In the genomic region with DNA sequence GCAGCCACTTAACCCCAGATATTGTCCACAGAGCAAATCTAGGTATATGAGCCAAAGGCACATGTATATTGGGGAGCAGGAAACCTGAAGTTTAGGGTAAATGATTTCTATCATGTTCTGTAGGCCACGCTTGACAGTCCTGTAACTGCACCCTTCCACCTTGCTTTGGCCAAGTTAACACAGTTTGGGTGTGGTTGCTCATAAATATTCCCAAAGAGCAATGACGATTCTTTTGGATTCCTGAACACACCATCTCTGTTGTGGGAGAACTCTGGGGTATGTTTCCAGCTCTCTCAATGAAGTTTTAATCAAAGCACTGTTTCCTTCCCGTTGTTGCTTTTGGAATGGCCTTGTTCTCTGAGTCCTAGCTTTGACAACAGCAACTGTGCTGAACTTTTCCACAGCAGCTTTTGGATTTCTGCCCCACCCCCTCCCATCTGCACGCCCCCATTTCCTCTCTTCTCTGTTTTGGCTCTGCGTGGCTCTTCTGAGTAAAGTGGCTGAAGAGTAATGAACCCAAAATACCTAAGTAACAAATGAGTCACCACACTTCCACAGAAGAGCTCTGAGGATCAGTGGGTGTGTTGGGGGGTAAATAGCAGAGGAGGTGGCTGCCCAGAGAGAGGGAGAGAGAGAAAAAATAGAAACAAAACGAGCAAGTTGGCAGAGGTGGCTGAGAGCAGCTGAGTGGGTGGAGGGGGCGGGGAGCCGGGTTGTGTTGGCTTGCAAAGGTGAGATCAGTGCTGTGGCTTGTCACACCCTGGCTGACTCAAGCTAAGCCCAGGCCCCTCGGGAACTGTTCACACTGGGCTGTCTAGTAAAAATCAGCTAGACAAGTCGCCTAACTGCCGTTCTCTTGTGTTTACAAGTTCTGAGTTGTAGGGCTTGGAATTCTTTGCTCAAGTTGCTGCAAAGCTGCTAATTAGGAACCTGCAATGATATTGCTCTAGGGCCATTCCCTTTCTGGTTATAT, we compare ENCODE assay signal across 8 cellular contexts. TPM values are rescaled to one million over a fixed set of nuclear protein-coding genes. Genes with fewer than 3 reads are reported as not detected.
DNase-seq lines count a peak whose midpoint lies in the region; ATAC-seq, FAIRE-seq and TF ChIP-seq lines count a peak whose summit lies in the region.

No MANE protein-coding gene starts in this region.

- no peaks in the 10 kb centered on the region for H3K9me3 Mint-ChIP-seq in central memory CD8-positive, alpha-beta T cell

- peak overlapping the region; percentile 98 for H3K27ac Mint-ChIP-seq in central memory CD8-positive, alpha-beta T cell (ENCODE audit: low read depth)

- no peaks in the 10 kb centered on the region for H3K27me3 Mint-ChIP-seq in central memory CD8-positive, alpha-beta T cell

- H3K9me1 ChIP-seq in IMR-90 (ENCODE audit: insufficient read depth, low read length): peaks cover 5% of the 10 kb centered on the region; the same call in 1 of the 2 replicates

- H2AK5ac ChIP-seq in IMR-90 (ENCODE audit: low read depth, low read length): peak overlapping the region; percentile 38

- H3K9me3 ChIP-seq in IMR-90 (ENCODE audit: control insufficient read depth, insufficient read depth, low read length): no peaks in the 10 kb centered on the region
- no peaks in the 10 kb centered on the region for H3K9me3 ChIP-seq in HepG2 (ENCODE audit: low read length)

- H4K5ac ChIP-seq in IMR-90 (ENCODE audit: low read depth, low read length): peak overlapping the region; percentile 1; the same call in 1 of the 2 replicates

- peak overlapping the region; percentile 49 for H3K4ac ChIP-seq in IMR-90 (ENCODE audit: low read depth, low read length)

- H3K4me3 ChIP-seq in IMR-90 (ENCODE audit: insufficient read depth, low read depth, low read length): no peak overlapping the region
- H3K4me3 ChIP-seq in HepG2 (replicated peaks in 1 of 3; ENCODE audit: insufficient read depth in 1 of 3, low read depth in 2 of 3, low read length in 3 of 3): peak overlapping the region; percentile 30 to 53 (median 45)

- no peaks in the 10 kb centered on the region for H3K79me1 ChIP-seq in IMR-90 (ENCODE audit: low read depth in 1 of 2, low read length in 2 of 2)

- H3K18ac ChIP-seq in IMR-90 (ENCODE audit: low read depth, low read length): peak overlapping the region; percentile 35

- TF ChIP-seq POLR2A in IMR-90 (IDR thresholded peaks at IDR 0.05; ENCODE audit: low read depth, low read length) (no peak), HepG2 (IDR thresholded peaks at IDR 0.05; ENCODE audit: insufficient read depth in 1 of 2, low read depth in 2 of 2, low read length in 2 of 2) (no peak)

- in situ Hi-C loops in IMR-90 (cut with MboI; ENCODE audit: low sequenced_read_pairs): no loop called here
- in situ Hi-C loops in HepG2 (cut with HindIII; ENCODE audit: extremely low pct_ligation_motif_present, low pct_unique_long_range_greater_than_20kb): no loop called here

- TF ChIP-seq RAD21 in IMR-90 (IDR thresholded peaks at IDR 0.05; ENCODE audit: low read length) (0 out of 2 replicates have a peak, but pooled peaks have one; percentile 2), HepG2 (CRISPR knock-in tag; IDR thresholded peaks at IDR 0.05) (no peak)

- H4K91ac ChIP-seq in IMR-90 (ENCODE audit: insufficient read depth, low read depth, low read length): peak overlapping the region; percentile 22

- dilution Hi-C loops in IMR-90 (cut with HindIII; ENCODE audit: low sequenced_read_pairs, unreplicated experiment): no loop called here

- BruUV-seq in IMR-90 (replicated peaks; lab: Mats Ljungman, UMichigan): no TSS peak
- BruUV-seq in HepG2 (replicated peaks; lab: Mats Ljungman, UMichigan): no TSS peak

- H3K14ac ChIP-seq in IMR-90 (replicated peaks; ENCODE audit: low read depth, low read length): peak overlapping the region; percentile 15

- H2BK20ac ChIP-seq in IMR-90 (ENCODE audit: low read depth, low read length): peak overlapping the region; percentile 50

- peaks cover 41% of the 10 kb centered on the region for H3K4me1 Mint-ChIP-seq in central memory CD8-positive, alpha-beta T cell

- peak; percentile 77 for ATAC-seq in GM21717 (IDR thresholded peaks at IDR 0.05; ENCODE audit: unreplicated experiment)
- ATAC-seq in IMR-90 (ENCODE audit: low read depth): peak; percentile 88
- peak; percentile 94 for ATAC-seq in central memory CD8-positive, alpha-beta T cell (replicated peaks; ENCODE audit: extremely low read depth, poor library complexity, severe bottlenecking)
- peak; percentile 95 for ATAC-seq in HepG2

- peak overlapping the region; percentile 3 for H2BK5ac ChIP-seq in IMR-90 (ENCODE audit: low read depth, low read length, poor library complexity, severe bottlenecking)

- H4K20me1 ChIP-seq in IMR-90 (ENCODE audit: insufficient read depth, low read length) (no peaks in the 10 kb centered on the region), HepG2 (ENCODE audit: insufficient read depth, low read length) (no peaks in the 10 kb centered on the region)

- peak overlapping the region; percentile 49 for H3K4me3 Mint-ChIP-seq in central memory CD8-positive, alpha-beta T cell

- 0% methylated on average over 4 of the region's 11 CpGs; no CpG with 5 or more reads in 1 of the 2 experiments for WGBS in IMR-90 (ENCODE audit: extremely low coverage in 2 of 2, insufficient read length in 1 of 2), 2 experiments
- 8% methylated on average over 11 of the region's 11 CpGs for WGBS in HepG2 (ENCODE audit: low lambda C conversion rate)

- FAIRE-seq in HepG2 (lab: Jason Lieb, UNC): no peak

- peak overlapping the region; percentile 3 for H2AK9ac ChIP-seq in IMR-90 (replicated peaks; ENCODE audit: low read depth, low read length, poor library complexity)

- peak overlapping the region; percentile 79; the same call in 1 of the 3 replicates for H2BK15ac ChIP-seq in IMR-90 (ENCODE audit: low read depth, low read length)

- TF ChIP-seq EP300 in HepG2 (IDR thresholded peaks at IDR 0.05; ENCODE audit: low read depth in 2 of 2, low read length in 2 of 2): no peak
- no peak for TF ChIP-seq EP300 in HepG2 (CRISPR knock-in tag; IDR thresholded peaks at IDR 0.05; ENCODE audit: borderline replicate concordance)

- H3K56ac ChIP-seq in IMR-90 (ENCODE audit: extremely low read depth, insufficient read depth, low read length): 0 out of 2 replicates have a peak overlapping the region, but pooled peaks have one; percentile 1

- H3K9ac ChIP-seq in IMR-90 (ENCODE audit: low read depth, low read length): no peak overlapping the region
- H3K9ac ChIP-seq in HepG2 (ENCODE audit: insufficient read depth, low read depth, low read length): 0 out of 2 replicates have a peak overlapping the region, but pooled peaks have one; percentile 17

- H3K27me3 ChIP-seq in IMR-90 (ENCODE audit: control insufficient read depth, insufficient read depth, low read length) (no peaks in the 10 kb centered on the region), HepG2 (ENCODE audit: control insufficient read depth in 1 of 2, insufficient read depth in 2 of 2, low read length in 2 of 2) (peaks cover 0 to 2% of the 10 kb centered on the region in 2 experiments; a peak in 1 of 5 replicates)

- H2AFZ ChIP-seq in IMR-90 (replicated peaks; ENCODE audit: low read length, poor library complexity) (peak overlapping the region; percentile 81), HepG2 (ENCODE audit: low read length) (peak overlapping the region; percentile 60)

- POLR2A ChIA-PET in IMR-90 (lab: Charles Lee; ENCODE audit: unreplicated experiment): interaction anchor here (0.7 to 0.8 kb wide), 2 partner anchors 27 to 1378 kb away, joined by 8 to 16 read pairs; partner anchors contain the start of gene RAP1A
- POLR2A ChIA-PET in HepG2 (lab: Yijun Ruan, JAX): interaction anchor here (0.6 to 1.3 kb wide), 4 partner anchors 16 to 164 kb away, joined by 3 to 4 read pairs (median 3); no protein-coding TSS in a partner anchor

- H3K27ac ChIP-seq in IMR-90 (ENCODE audit: insufficient read depth, low read length): 0 out of 2 replicates have a peak overlapping the region, but pooled peaks have one; percentile 15
- H3K27ac ChIP-seq in HepG2 (ENCODE audit: extremely low read length, insufficient read depth, low read length): no peak overlapping the region

- H3K36me3 Mint-ChIP-seq in central memory CD8-positive, alpha-beta T cell (ENCODE audit: insufficient read depth): peaks cover 1% of the 10 kb centered on the region

- H3K23ac ChIP-seq in IMR-90 (ENCODE audit: low read depth, low read length): no peak overlapping the region

- H4K8ac ChIP-seq in IMR-90 (ENCODE audit: low read depth in 2 of 2, low read length in 2 of 2): peak overlapping the region in 1 of 2 experiments; percentile 59; a peak in 2 of 4 replicates

- peak overlapping the region; percentile 23 for H3K4me2 ChIP-seq in IMR-90 (ENCODE audit: low read depth, low read length)
- peak overlapping the region; percentile 85 for H3K4me2 ChIP-seq in HepG2 (ENCODE audit: low read depth, low read length)

- no peaks in the 10 kb centered on the region for H3K79me2 ChIP-seq in HepG2 (ENCODE audit: insufficient read depth, low read length)

- TF ChIP-seq CTCF in IMR-90 (conservative IDR thresholded peaks at IDR 0.05; ENCODE audit: low read depth, low read length) (no peak), HepG2 (CRISPR knock-in tag; IDR thresholded peaks at IDR 0.05) (no peak)

- peak overlapping the region; percentile 64 for H2BK120ac ChIP-seq in IMR-90 (ENCODE audit: low read depth, low read length)

- H3K4me1 ChIP-seq in IMR-90 (ENCODE audit: control insufficient read depth, insufficient read depth, low read length) (peaks cover 10% of the 10 kb centered on the region), HepG2 (ENCODE audit: insufficient read depth, low read length) (peaks cover 35% of the 10 kb centered on the region)

- peak; percentile 79 for DNase-seq in ELR (ENCODE audit: low read depth)
- peak; percentile 87 for DNase-seq in IMR-90
- peak; percentile 84 for DNase-seq in activated CD4-positive, CD25-positive, alpha-beta regulatory T cell treated with anti-CD3 and anti-CD28 coated beads, Interleukin-2, amount 50 U/mL, for 16 hours (ENCODE audit: low read depth, low spot score)
- DNase-seq in central memory CD8-positive, alpha-beta T cell (ENCODE audit: low spot score in 2 of 2): peak; percentile 62 to 84
- peak; percentile 18 for DNase-seq in HepG2 (ENCODE audit: low spot score)
- peak; percentile 96 for DNase-seq in stimulated activated CD4-positive, alpha-beta T cell treated with anti-CD3 and anti-CD28 coated beads, Interleukin-4, amount 100 ng/mL, for 24 hours
- no peak for DNase-seq in middle frontal gyrus (ENCODE audit: extremely low spot score, low spot score)

- CTCF ChIA-PET in IMR-90 (lab: Yijun Ruan, JAX) (no interaction called here), HepG2 (lab: Yijun Ruan, JAX; ENCODE audit: low intra/inter-chr PET ratio, low total read pairs) (no interaction called here)

- intact Hi-C loops in IMR-90 (cut with micrococcal nuclease): no loop called here
- intact Hi-C loops in HepG2 (cut with micrococcal nuclease; ENCODE audit: unreplicated experiment): no loop called here

- H3K36me3 ChIP-seq in IMR-90 (ENCODE audit: control insufficient read depth, insufficient read depth, low read length): no peaks in the 10 kb centered on the region
- H3K36me3 ChIP-seq in HepG2 (replicated peaks in 1 of 2; ENCODE audit: control insufficient read depth in 1 of 2, insufficient read depth in 2 of 2, low read length in 2 of 2): no peaks in the 10 kb centered on the region

RNA-seq across cellular contexts. Expression of gene RAP1A, which starts 26.9 kb away (rescaled TPM):
- total RNA-seq in IMR-90 (2012; rRNA removed): 18.1 and 35.3 TPM in 2 replicates
- polyA plus RNA-seq in IMR-90 (2012; rRNA removed): 34.4 and 43.6 TPM in 2 replicates
- polyA plus RNA-seq in IMR-90 (2012; cell fraction: cytosol; rRNA removed): 4.0 and 6.2 TPM in 2 replicates
- 0.72 and 9.5 TPM in 2 replicates for polyA plus RNA-seq in IMR-90 (2012; cell fraction: nucleus; rRNA removed; ENCODE audit: low replicate concordance)
- total RNA-seq in HepG2 (2016; rRNA removed; fragmentation: Illumina TruSeq; extraction: Trizol): 19.0 and 28.6 TPM in 2 replicates
- total RNA-seq in HepG2 (2016; cell fraction: cytosol; rRNA removed; fragmentation: Illumina TruSeq; extraction: Trizol; ENCODE audit: low read depth): 13.3 and 17.3 TPM in 2 replicates
- total RNA-seq in HepG2 (2016; cell fraction: insoluble cytoplasmic fraction; rRNA removed; fragmentation: Illumina TruSeq; extraction: Trizol): 21.2 and 27.6 TPM in 2 replicates
- total RNA-seq in HepG2 (2016; cell fraction: membrane; rRNA removed; fragmentation: Illumina TruSeq; extraction: Trizol): 29.9 and 30.2 TPM in 2 replicates
- 12.1 and 14.0 TPM in 2 replicates for total RNA-seq in HepG2 (2016; cell fraction: nucleus; rRNA removed; fragmentation: Illumina TruSeq; extraction: Trizol)
- 15.4 and 20.7 TPM in 2 replicates for polyA plus RNA-seq in HepG2 (2011; rRNA removed)
- 8.4 and 13.7 TPM in 2 replicates for polyA plus RNA-seq in HepG2 (2011; cell fraction: cytosol; rRNA removed)
- 2.6 and 3.5 TPM in 2 replicates for polyA plus RNA-seq in HepG2 (2011; cell fraction: nucleus; rRNA removed)
- polyA plus RNA-seq in HepG2 (2012): 32.8 and 38.3 TPM in 2 replicates
- polyA plus RNA-seq in HepG2 (2016; cell fraction: cytosol; fragmentation: Illumina TruSeq; extraction: Trizol; ENCODE audit: low read depth): 32.0 and 48.1 TPM in 2 replicates
- 80.7 and 86.7 TPM in 2 replicates for polyA plus RNA-seq in HepG2 (2016; cell fraction: insoluble cytoplasmic fraction; fragmentation: Illumina TruSeq; extraction: Trizol; ENCODE audit: low read depth)
- 59.2 and 73.6 TPM in 2 replicates for polyA plus RNA-seq in HepG2 (2016; cell fraction: membrane; fragmentation: Illumina TruSeq; extraction: Trizol; ENCODE audit: low read depth)
- polyA plus RNA-seq in HepG2 (2016; cell fraction: nucleus; fragmentation: Illumina TruSeq; extraction: Trizol; ENCODE audit: insufficient read depth, low read depth): 36.4 and 36.5 TPM in 2 replicates
- 2.0 and 6.1 TPM in 2 replicates for polyA minus RNA-seq in HepG2 (2011; rRNA and poly(A)+ RNA removed; ENCODE audit: low replicate concordance)
- polyA minus RNA-seq in HepG2 (2011; cell fraction: cytosol; rRNA and poly(A)+ RNA removed): 7.9 and 10.7 TPM in 2 replicates
- polyA minus RNA-seq in HepG2 (2011; cell fraction: nucleus; rRNA and poly(A)+ RNA removed): 8.0 TPM in 2 replicates
